In the genomic region with DNA sequence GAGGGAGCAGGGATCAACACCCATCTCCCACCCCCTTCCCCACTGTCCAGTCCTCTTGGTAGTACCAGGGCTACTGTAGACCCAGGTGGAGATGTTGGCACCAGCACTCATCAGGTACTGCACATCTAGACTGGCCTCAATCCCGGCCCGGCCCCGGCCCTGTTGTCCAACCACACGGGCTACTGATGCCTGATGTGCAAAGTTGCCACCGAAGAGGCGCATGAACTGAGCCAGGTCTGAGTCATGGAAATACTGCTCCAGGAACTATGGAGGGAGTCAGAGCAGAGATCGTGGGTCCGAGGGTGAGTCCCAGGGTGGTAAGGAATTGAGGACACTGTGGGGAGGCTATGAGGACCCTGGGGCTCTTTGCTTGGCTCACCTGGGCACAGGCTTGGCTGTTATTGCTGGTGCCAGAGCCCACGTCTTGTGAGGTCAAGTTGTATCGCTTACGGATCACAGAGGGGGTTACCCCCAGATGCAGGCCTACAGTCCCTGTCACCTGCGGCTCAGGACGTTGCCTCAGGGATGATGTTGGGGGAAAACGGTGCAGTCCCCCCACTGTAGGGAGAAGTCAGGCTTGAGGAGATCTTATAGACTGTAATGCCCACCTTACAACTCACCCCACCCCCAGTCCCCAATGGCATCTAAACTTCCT, we compare ENCODE assay signal across 24 cellular contexts. TPM values are rescaled to one million over a fixed set of nuclear protein-coding genes. Genes with fewer than 3 reads are reported as not detected.
DNase-seq lines count a peak whose midpoint lies in the region; ATAC-seq, FAIRE-seq and TF ChIP-seq lines count a peak whose summit lies in the region.
"Had no signal": no experiment of that assay in that cellular context is flagged by ENCODE, and none has a peak within 500 bp of the region (broad histone marks: within the 10 kb centered on the region; RNA-seq: fewer than 3 reads in every experiment).

No MANE protein-coding gene starts in this region.

- intact Hi-C loops in activated naive CD4-positive, alpha-beta T cell treated with anti-CD3 and anti-CD28 coated beads for 36 hours (cut with micrococcal nuclease) = no loop called here
- intact Hi-C loops in natural killer cell (cut with micrococcal nuclease) = loop anchor here (5.0 to 10.0 kb wide), 2 partner anchors 51 to 222 kb away; partner anchors contain the start of gene SMPD1
- intact Hi-C loops in CD8-positive, alpha-beta T cell (cut with DNase I, micrococcal nuclease) = loop anchor here in 1 of 2 experiments (5.0 to 10.0 kb wide), 2 partner anchors 131 to 932 kb away; partner anchors contain the start of genes TRIM22 and TRIM5

- no peak overlapping the region for H2BK12ac ChIP-seq in trophoblast cell (ENCODE audit: low read length)

- peak overlapping the region; percentile 17 for H3K4me3 Mint-ChIP-seq in activated naive CD4-positive, alpha-beta T cell treated with anti-CD3 and anti-CD28 coated beads, Interleukin-2, amount 50 U/mL, for 24 hours
- no peak overlapping the region for H3K4me3 Mint-ChIP-seq in activated naive CD4-positive, alpha-beta T cell treated with anti-CD3 and anti-CD28 coated beads for 36 hours
- H3K4me3 Mint-ChIP-seq in astrocyte (ENCODE audit: unreplicated experiment) (no peak overlapping the region), natural killer cell (peak overlapping the region; percentile 51)
- H3K4me3 Mint-ChIP-seq in activated CD8-positive, alpha-beta T cell treated with anti-CD3 and anti-CD28 coated beads, Interleukin-2, amount 10 ng/mL, durations not matched to agents 7 days and 5 days = no peak overlapping the region
- H3K4me3 Mint-ChIP-seq in CD8-positive, alpha-beta T cell = no peak overlapping the region

- no peak for FAIRE-seq in astrocyte (lab: Jason Lieb, UNC)
- FAIRE-seq: GM12891 had no signal

- H3K79me2 ChIP-seq in astrocyte (ENCODE audit: insufficient read depth, low read length) = peaks cover 19% of the 10 kb centered on the region
- peaks cover 10% of the 10 kb centered on the region for H3K79me2 ChIP-seq in trophoblast cell (ENCODE audit: control insufficient read depth, insufficient read depth, low read length, poor library complexity)

- WGBS in trophoblast cell (ENCODE audit: extremely low coverage, insufficient coverage, insufficient read length) = no CpG with 5 or more reads among the region's 14 CpGs

- H3K18ac ChIP-seq in trophoblast cell (ENCODE audit: low read length) = no peak overlapping the region

- POLR2A ChIA-PET in activated CD8-positive, alpha-beta T cell treated with anti-CD3 and anti-CD28 coated beads, Interleukin-2, amount 10 ng/mL, durations not matched to agents 7 days and 5 days (lab: Charles Lee) = interaction anchor here (2.8 to 5.1 kb wide), 3 partner anchors 11 to 66 kb away, joined by 16 to 27 read pairs (median 21); partner anchors contain the start of genes ILK, MRPL17 and RRP8
- POLR2A ChIA-PET in CD8-positive, alpha-beta T cell (lab: Charles Lee) = interaction anchor here (3.5 kb wide), 1 partner anchor 66 kb away, joined by 45 read pairs; the partner anchor contains the start of gene MRPL17

- H4K8ac ChIP-seq in trophoblast cell (ENCODE audit: low read depth, low read length) = no peak overlapping the region

- H4K91ac ChIP-seq in trophoblast cell (ENCODE audit: low read depth, low read length) = no peak overlapping the region

- H3K23ac ChIP-seq in trophoblast cell (ENCODE audit: low read length) = no peak overlapping the region

- H3K4me1 ChIP-seq in astrocyte (ENCODE audit: insufficient read depth, low read length) = peaks cover 39% of the 10 kb centered on the region
- H3K4me1 ChIP-seq in trophoblast cell (ENCODE audit: control insufficient read depth in 1 of 2, insufficient read depth in 2 of 2, low read length in 2 of 2) = peaks cover 7% of the 10 kb centered on the region in 2 experiments
- peaks cover 31% of the 10 kb centered on the region for H3K4me1 ChIP-seq in CD8-positive, alpha-beta T cell (ENCODE audit: insufficient read depth, low read length)

- no peaks in the 10 kb centered on the region for H3K27me3 ChIP-seq in astrocyte (ENCODE audit: insufficient read depth, low read length)
- no peaks in the 10 kb centered on the region for H3K27me3 ChIP-seq in trophoblast cell (ENCODE audit: insufficient read depth, low read length)
- no peaks in the 10 kb centered on the region for H3K27me3 ChIP-seq in CD8-positive, alpha-beta T cell (ENCODE audit: insufficient read depth, low read length)
- H3K27me3 ChIP-seq: adrenal gland, right atrium auricular region, uterus had no signal

- no peaks in the 10 kb centered on the region for H3K9me3 Mint-ChIP-seq in activated naive CD4-positive, alpha-beta T cell treated with anti-CD3 and anti-CD28 coated beads, Interleukin-2, amount 50 U/mL, for 24 hours
- H3K9me3 Mint-ChIP-seq in activated naive CD4-positive, alpha-beta T cell treated with anti-CD3 and anti-CD28 coated beads for 36 hours = no peaks in the 10 kb centered on the region
- H3K9me3 Mint-ChIP-seq in astrocyte (ENCODE audit: unreplicated experiment) (no peaks in the 10 kb centered on the region), natural killer cell (no peaks in the 10 kb centered on the region)
- no peaks in the 10 kb centered on the region for H3K9me3 Mint-ChIP-seq in activated CD8-positive, alpha-beta T cell treated with anti-CD3 and anti-CD28 coated beads, Interleukin-2, amount 10 ng/mL, durations not matched to agents 7 days and 5 days (ENCODE audit: insufficient read depth)
- H3K9me3 Mint-ChIP-seq in CD8-positive, alpha-beta T cell = no peaks in the 10 kb centered on the region
- H3K9me3 Mint-ChIP-seq: activated T-cell treated with anti-CD3 and anti-CD28 coated beads, Interleukin-2, amount 50 U/mL, for 72 hours; CD4-positive, alpha-beta T cell had no signal

- no peak overlapping the region for H3K4me3 ChIP-seq in astrocyte (ENCODE audit: insufficient read depth, low read depth, low read length)
- no peak overlapping the region for H3K4me3 ChIP-seq in trophoblast cell (ENCODE audit: low read depth, low read length)
- H3K4me3 ChIP-seq in CD8-positive, alpha-beta T cell (ENCODE audit: low read depth, low read length) = no peak overlapping the region
- H3K4me3 ChIP-seq: mucosa of descending colon, PC-9, right atrium auricular region, uterus had no signal

- H3K36me3 ChIP-seq in astrocyte (ENCODE audit: insufficient read depth, low read length) = no peaks in the 10 kb centered on the region
- H3K36me3 ChIP-seq in trophoblast cell (ENCODE audit: control insufficient read depth in 1 of 2, insufficient read depth in 2 of 2, low read length in 2 of 2) = peaks cover 0 to 20% of the 10 kb centered on the region in 2 experiments
- H3K36me3 ChIP-seq in CD8-positive, alpha-beta T cell (ENCODE audit: insufficient read depth, low read length) = peaks cover 8% of the 10 kb centered on the region
- H3K36me3 ChIP-seq: uterus had no signal

- H3K27ac ChIP-seq in astrocyte (ENCODE audit: low read depth, low read length) (peak overlapping the region; percentile 22), trophoblast cell (ENCODE audit: low read depth, low read length) (no peak overlapping the region)
- no peak overlapping the region for H3K27ac ChIP-seq in CD8-positive, alpha-beta T cell (ENCODE audit: low read depth, low read length)
- H3K27ac ChIP-seq: PC-9, right atrium auricular region, VCaP had no signal

- no peaks in the 10 kb centered on the region for H4K20me1 ChIP-seq in astrocyte (ENCODE audit: insufficient read depth, low read length)

- H3K14ac ChIP-seq in trophoblast cell (ENCODE audit: low read length) = no peak overlapping the region

- H3K27me3 Mint-ChIP-seq in activated naive CD4-positive, alpha-beta T cell treated with anti-CD3 and anti-CD28 coated beads, Interleukin-2, amount 50 U/mL, for 24 hours = no peaks in the 10 kb centered on the region
- H3K27me3 Mint-ChIP-seq in activated naive CD4-positive, alpha-beta T cell treated with anti-CD3 and anti-CD28 coated beads for 36 hours (ENCODE audit: low read depth) = no peaks in the 10 kb centered on the region
- peaks cover 1% of the 10 kb centered on the region for H3K27me3 Mint-ChIP-seq in astrocyte (ENCODE audit: low read depth, unreplicated experiment)
- H3K27me3 Mint-ChIP-seq in natural killer cell (ENCODE audit: low read depth in 2 of 2) = no peaks in the 10 kb centered on the region
- no peaks in the 10 kb centered on the region for H3K27me3 Mint-ChIP-seq in activated CD8-positive, alpha-beta T cell treated with anti-CD3 and anti-CD28 coated beads, Interleukin-2, amount 10 ng/mL, durations not matched to agents 7 days and 5 days (ENCODE audit: low read depth)
- no peaks in the 10 kb centered on the region for H3K27me3 Mint-ChIP-seq in CD8-positive, alpha-beta T cell (ENCODE audit: low read depth)
- H3K27me3 Mint-ChIP-seq: CD4-positive, alpha-beta T cell had no signal

- no peak overlapping the region for H2BK120ac ChIP-seq in trophoblast cell (ENCODE audit: insufficient read depth, low read length, poor library complexity)

- H3K36me3 Mint-ChIP-seq in activated naive CD4-positive, alpha-beta T cell treated with anti-CD3 and anti-CD28 coated beads, Interleukin-2, amount 50 U/mL, for 24 hours = peaks cover 8% of the 10 kb centered on the region
- peaks cover 5% of the 10 kb centered on the region for H3K36me3 Mint-ChIP-seq in activated naive CD4-positive, alpha-beta T cell treated with anti-CD3 and anti-CD28 coated beads for 36 hours (ENCODE audit: low read depth)
- H3K36me3 Mint-ChIP-seq in astrocyte (ENCODE audit: low read depth, unreplicated experiment) (peaks cover 13% of the 10 kb centered on the region), natural killer cell (no peaks in the 10 kb centered on the region)
- H3K36me3 Mint-ChIP-seq in activated CD8-positive, alpha-beta T cell treated with anti-CD3 and anti-CD28 coated beads, Interleukin-2, amount 10 ng/mL, durations not matched to agents 7 days and 5 days (ENCODE audit: low read depth) = peaks cover 21% of the 10 kb centered on the region
- H3K36me3 Mint-ChIP-seq in CD8-positive, alpha-beta T cell = peaks cover 5% of the 10 kb centered on the region

- H3K4me2 ChIP-seq in astrocyte (ENCODE audit: low read length) = peak overlapping the region; percentile 99
- H3K4me2 ChIP-seq in trophoblast cell (ENCODE audit: low read length) = no peak overlapping the region
- H3K4me2 ChIP-seq: PC-9 had no signal

- no peak overlapping the region for H2AFZ ChIP-seq in astrocyte (ENCODE audit: low read depth, low read length)
- H2AFZ ChIP-seq in trophoblast cell (ENCODE audit: insufficient read depth, low read length, poor library complexity) = no peak overlapping the region
- H2AFZ ChIP-seq: PC-9 had no signal

- CTCF ChIA-PET in activated naive CD4-positive, alpha-beta T cell treated with anti-CD3 and anti-CD28 coated beads for 36 hours (lab: Charles Lee) = interaction anchor here (1.0 to 3.0 kb wide), 2 partner anchors 13 to 51 kb away, joined by 5 to 22 read pairs; partner anchors contain the start of genes ILK and RRP8
- CTCF ChIA-PET in activated CD8-positive, alpha-beta T cell treated with anti-CD3 and anti-CD28 coated beads, Interleukin-2, amount 10 ng/mL, durations not matched to agents 7 days and 5 days (lab: Charles Lee) = interaction anchor here (1.2 to 6.5 kb wide), 2 partner anchors 12 to 66 kb away, joined by 4 to 93 read pairs; partner anchors contain the start of gene MRPL17
- CTCF ChIA-PET in CD8-positive, alpha-beta T cell (lab: Charles Lee) = interaction anchor here (0.6 to 6.6 kb wide), 5 partner anchors 12 to 897 kb away, joined by 3 to 51 read pairs (median 13); partner anchors contain the start of gene MRPL17

- no peak overlapping the region for H2BK5ac ChIP-seq in trophoblast cell (ENCODE audit: low read depth, low read length, poor library complexity)

- ATAC-seq in natural killer cell (no peak), GM21526 (IDR thresholded peaks at IDR 0.05; ENCODE audit: low FRiP score, unreplicated experiment) (no peak)
- ATAC-seq in activated CD8-positive, alpha-beta T cell treated with anti-CD3 and anti-CD28 coated beads, Interleukin-2, amount 10 ng/mL, durations not matched to agents 7 days and 5 days = no peak
- no peak for ATAC-seq in CD8-positive, alpha-beta T cell
- ATAC-seq: activated T-cell treated with anti-CD3 and anti-CD28 coated beads, Interleukin-2, amount 50 U/mL, for 72 hours; left ventricle myocardium superior; mucosa of descending colon had no signal

- peaks cover 11% of the 10 kb centered on the region for H3K4me1 Mint-ChIP-seq in activated naive CD4-positive, alpha-beta T cell treated with anti-CD3 and anti-CD28 coated beads, Interleukin-2, amount 50 U/mL, for 24 hours
- peaks cover 3% of the 10 kb centered on the region for H3K4me1 Mint-ChIP-seq in activated naive CD4-positive, alpha-beta T cell treated with anti-CD3 and anti-CD28 coated beads for 36 hours (ENCODE audit: low read depth)
- H3K4me1 Mint-ChIP-seq in astrocyte (ENCODE audit: low read depth, unreplicated experiment) (peaks cover 13% of the 10 kb centered on the region), natural killer cell (peaks cover 0 to 8% of the 10 kb centered on the region in 2 donors)
- peaks cover 2% of the 10 kb centered on the region for H3K4me1 Mint-ChIP-seq in activated CD8-positive, alpha-beta T cell treated with anti-CD3 and anti-CD28 coated beads, Interleukin-2, amount 10 ng/mL, durations not matched to agents 7 days and 5 days (ENCODE audit: low read depth)
- peaks cover 9% of the 10 kb centered on the region for H3K4me1 Mint-ChIP-seq in CD8-positive, alpha-beta T cell (ENCODE audit: low read depth)

- TF ChIP-seq CTCF in astrocyte (IDR thresholded peaks at IDR 0.05; ENCODE audit: insufficient read depth, low read depth, low read length) (no peak), natural killer cell (IDR thresholded peaks at IDR 0.05) (no peak)
- no peak for TF ChIP-seq CTCF in CD8-positive, alpha-beta T cell (IDR thresholded peaks at IDR 0.05)

- H3K9ac ChIP-seq in astrocyte (ENCODE audit: low read length) (no peak overlapping the region), trophoblast cell (ENCODE audit: low read length) (no peak overlapping the region)

- no peak overlapping the region for H4K12ac ChIP-seq in trophoblast cell (ENCODE audit: low read depth, low read length)

- peaks cover 13% of the 10 kb centered on the region for H3K79me1 ChIP-seq in trophoblast cell (ENCODE audit: low read length)

- no peaks in the 10 kb centered on the region for H3K9me3 ChIP-seq in astrocyte (ENCODE audit: insufficient read depth, low read depth, low read length)
- H3K9me3 ChIP-seq in trophoblast cell (ENCODE audit: insufficient read depth, low read depth, low read length) = no peaks in the 10 kb centered on the region
- no peaks in the 10 kb centered on the region for H3K9me3 ChIP-seq in CD8-positive, alpha-beta T cell (ENCODE audit: low read length)
- H3K9me3 ChIP-seq: adrenal gland, mucosa of descending colon, right atrium auricular region, uterus had no signal

- no peak overlapping the region for H3K27ac Mint-ChIP-seq in activated naive CD4-positive, alpha-beta T cell treated with anti-CD3 and anti-CD28 coated beads, Interleukin-2, amount 50 U/mL, for 24 hours
- no peak overlapping the region for H3K27ac Mint-ChIP-seq in activated naive CD4-positive, alpha-beta T cell treated with anti-CD3 and anti-CD28 coated beads for 36 hours
- H3K27ac Mint-ChIP-seq in astrocyte (ENCODE audit: unreplicated experiment) = no peak overlapping the region
- H3K27ac Mint-ChIP-seq in natural killer cell = no peak overlapping the region
- no peak overlapping the region for H3K27ac Mint-ChIP-seq in activated CD8-positive, alpha-beta T cell treated with anti-CD3 and anti-CD28 coated beads, Interleukin-2, amount 10 ng/mL, durations not matched to agents 7 days and 5 days
- H3K27ac Mint-ChIP-seq in CD8-positive, alpha-beta T cell = no peak overlapping the region
- H3K27ac Mint-ChIP-seq: activated T-cell treated with anti-CD3 and anti-CD28 coated beads, Interleukin-2, amount 50 U/mL, for 72 hours had no signal

- H3K4ac ChIP-seq in trophoblast cell (ENCODE audit: low read depth, low read length) = no peak overlapping the region

- no peak overlapping the region for H2AK5ac ChIP-seq in trophoblast cell (ENCODE audit: low read length)

- no peak for DNase-seq in activated naive CD4-positive, alpha-beta T cell treated with anti-CD3 and anti-CD28 coated beads for 36 hours
- DNase-seq in astrocyte (ENCODE audit: low read depth) = no peak
- DNase-seq in natural killer cell = no peak
- no peak for DNase-seq in trophoblast cell
- DNase-seq in activated CD8-positive, alpha-beta T cell treated with anti-CD3 and anti-CD28 coated beads, Interleukin-2, amount 10 ng/mL, durations not matched to agents 7 days and 5 days = no peak
- no peak for DNase-seq in CD8-positive, alpha-beta T cell
- DNase-seq: activated CD4-positive, alpha-beta T cell treated with anti-CD3 and anti-CD28 coated beads, Interleukin-2, amount 50 U/mL, for 4 hours; activated T-cell treated with anti-CD3 and anti-CD28 coated beads, Interleukin-2, amount 50 U/mL, for 72 hours; CD4-positive, alpha-beta T cell; DMS79; KG1; left ventricle myocardium superior; mucosa of descending colon; NCI-H1694 treated with DMSO at 0.1 percent for 48 hours; occipital lobe; PC-9; SHP77 treated with DMSO at 0.1 percent for 48 hours had no signal

RNA-seq across cellular contexts. Expression of gene TPP1, which starts 2.5 kb away (rescaled TPM):
- total RNA-seq in activated naive CD4-positive, alpha-beta T cell treated with anti-CD3 and anti-CD28 coated beads for 36 hours = 10 to 100 TPM; 25.7 to 28.5 TPM
- total RNA-seq in astrocyte = 43.4 and 58.3 TPM in 2 replicates
- total RNA-seq in natural killer cell = 100 to 1,000 TPM; 123 to 135 (median 131) TPM
- 116 and 121 TPM in 2 replicates for polyA plus RNA-seq in trophoblast cell (2013)
- total RNA-seq in activated CD8-positive, alpha-beta T cell treated with anti-CD3 and anti-CD28 coated beads, Interleukin-2, amount 10 ng/mL, durations not matched to agents 7 days and 5 days = 10 to 100 TPM; 74.1 to 78.9 TPM
- 10 to 100 TPM; 31.1 to 34.8 TPM for total RNA-seq in CD8-positive, alpha-beta T cell

RNA-seq across cellular contexts. Expression of gene TAF10, which starts 4.7 kb away (rescaled TPM):
- total RNA-seq in activated naive CD4-positive, alpha-beta T cell treated with anti-CD3 and anti-CD28 coated beads for 36 hours = 100 to 1,000 TPM; 151 to 156 TPM
- 111 and 113 TPM in 2 replicates for total RNA-seq in astrocyte
- total RNA-seq in natural killer cell = 100 to 1,000 TPM; 154 to 191 (median 158) TPM
- 182 and 188 TPM in 2 replicates for polyA plus RNA-seq in trophoblast cell (2013)
- 100 to 1,000 TPM; 140 to 156 TPM for total RNA-seq in activated CD8-positive, alpha-beta T cell treated with anti-CD3 and anti-CD28 coated beads, Interleukin-2, amount 10 ng/mL, durations not matched to agents 7 days and 5 days
- 100 to 1,000 TPM; 158 to 161 TPM for total RNA-seq in CD8-positive, alpha-beta T cell

RNA-seq across cellular contexts. Expression of gene ILK, which starts 13.1 kb away (rescaled TPM):
- 10 to 100 TPM; 65.2 to 65.7 TPM for total RNA-seq in activated naive CD4-positive, alpha-beta T cell treated with anti-CD3 and anti-CD28 coated beads for 36 hours
- total RNA-seq in astrocyte (209 and 218 TPM in 2 replicates), natural killer cell (100 to 1,000 TPM; 109 to 145 (median 142) TPM)
- polyA plus RNA-seq in trophoblast cell (2013) = 231 and 245 TPM in 2 replicates
- 100 to 1,000 TPM; 195 to 197 TPM for total RNA-seq in activated CD8-positive, alpha-beta T cell treated with anti-CD3 and anti-CD28 coated beads, Interleukin-2, amount 10 ng/mL, durations not matched to agents 7 days and 5 days
- total RNA-seq in CD8-positive, alpha-beta T cell = 10 to 100 TPM; 26.6 to 31.6 TPM

RNA-seq across cellular contexts. Expression of gene RRP8, which starts 13.3 kb away (rescaled TPM):
- 10 to 100 TPM; 31.9 to 33.5 TPM for total RNA-seq in activated naive CD4-positive, alpha-beta T cell treated with anti-CD3 and anti-CD28 coated beads for 36 hours
- total RNA-seq in astrocyte (23.9 and 25.8 TPM in 2 replicates), natural killer cell (10 to 100 TPM; 31.3 to 35.9 (median 31.9) TPM)
- 21.8 and 22.0 TPM in 2 replicates for polyA plus RNA-seq in trophoblast cell (2013)
- total RNA-seq in activated CD8-positive, alpha-beta T cell treated with anti-CD3 and anti-CD28 coated beads, Interleukin-2, amount 10 ng/mL, durations not matched to agents 7 days and 5 days = 10 to 100 TPM; 28.6 to 29.8 TPM
- 10 to 100 TPM; 29.1 to 31.3 TPM for total RNA-seq in CD8-positive, alpha-beta T cell

RNA-seq across cellular contexts. Expression of gene DCHS1, which starts 38.9 kb away (rescaled TPM):
- under 1 TPM; 0.79 to 0.88 TPM for total RNA-seq in activated naive CD4-positive, alpha-beta T cell treated with anti-CD3 and anti-CD28 coated beads for 36 hours
- total RNA-seq in astrocyte (7.7 and 8.4 TPM in 2 replicates), natural killer cell (1 to 10 TPM in 1 of 3 donors, under 1 TPM in 2; 0.49 to 1.0 (median 0.83) TPM)
- 1.7 and 1.9 TPM in 2 replicates for polyA plus RNA-seq in trophoblast cell (2013)
- total RNA-seq in activated CD8-positive, alpha-beta T cell treated with anti-CD3 and anti-CD28 coated beads, Interleukin-2, amount 10 ng/mL, durations not matched to agents 7 days and 5 days = under 1 TPM; 0.23 to 0.29 TPM
- 10 to 100 TPM; 11.1 TPM for total RNA-seq in CD8-positive, alpha-beta T cell

Comparison
In these comparisons a context has a peak if more than half of its experiments do, and no peak if none do; other contexts are left out.
1. H3K4me3 Mint-ChIP-seq: peak in activated naive CD4-positive, alpha-beta T cell treated with anti-CD3 and anti-CD28 coated beads, Interleukin-2, amount 50 U/mL, for 24 hours (single experiment) and natural killer cell (single experiment); none in activated naive CD4-positive, alpha-beta T cell treated with anti-CD3 and anti-CD28 coated beads for 36 hours (single experiment), astrocyte (single experiment), activated CD8-positive, alpha-beta T cell treated with anti-CD3 and anti-CD28 coated beads, Interleukin-2, amount 10 ng/mL, durations not matched to agents 7 days and 5 days (single experiment) and CD8-positive, alpha-beta T cell (single experiment).